8 cellular contexts compared by ENCODE assay signal in the genomic region with DNA sequence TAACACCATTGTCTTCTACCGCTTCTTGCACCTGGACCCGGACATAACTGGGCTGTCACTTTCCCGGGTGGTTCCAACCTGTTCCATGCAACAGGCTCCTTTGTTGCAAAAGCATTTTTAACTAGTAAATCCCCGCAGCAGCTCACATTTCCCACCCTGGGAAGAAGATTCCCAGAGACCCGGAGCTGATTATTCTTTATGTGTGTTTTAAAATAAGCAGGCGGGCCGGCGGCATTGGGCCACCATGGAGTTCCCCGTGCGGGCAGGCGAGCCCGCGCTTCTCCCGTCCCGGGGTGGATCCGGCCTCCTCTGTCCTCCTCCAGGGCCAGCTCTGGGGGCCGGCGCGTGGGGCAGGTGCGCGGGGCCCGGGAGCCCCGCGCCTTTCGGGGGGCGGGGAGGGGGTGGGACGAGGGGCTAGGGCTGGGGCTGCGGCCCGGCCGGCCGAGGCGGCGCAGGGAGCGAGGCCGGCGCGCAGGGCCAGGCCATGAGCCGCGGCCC. TPM values are rescaled to one million over a fixed set of nuclear protein-coding genes. Genes with fewer than 3 reads are reported as not detected.
A peak's percentile ranks its signal among the peaks of the same experiment; 100 is the strongest.
DNase-seq lines count a peak whose midpoint lies in the region; ATAC-seq lines count a peak whose summit lies in the region.

No MANE protein-coding gene starts in this region.

- H3K79me1 ChIP-seq in trophoblast cell (ENCODE audit: low read length) = peaks cover 15% of the 10 kb centered on the region

- H3K9ac ChIP-seq in trophoblast cell (ENCODE audit: low read length) = peak overlapping the region; percentile 18

- H3K79me2 ChIP-seq in trophoblast cell (ENCODE audit: control insufficient read depth, insufficient read depth, low read length, poor library complexity) = peaks cover 20% of the 10 kb centered on the region

- peak; percentile 31 for DNase-seq in activated CD4-positive, CD25-positive, alpha-beta regulatory T cell treated with anti-CD3 and anti-CD28 coated beads, Interleukin-2, amount 50 U/mL, for 72 hours
- DNase-seq in T-helper 17 cell = no peak
- peak; percentile 61 to 74 for DNase-seq in trophoblast cell
- no peak for DNase-seq in C1 segment of cervical spinal cord (lab: John Stamatoyannopoulos, UW)
- DNase-seq in NCI-H1930 (lab: John Stamatoyannopoulos, UW) = no peak
- no peak for DNase-seq in NCI-H2171 treated with DMSO at 0.1 percent for 48 hours (lab: John Stamatoyannopoulos, UW)

- peak overlapping the region; percentile 28 for H4K91ac ChIP-seq in trophoblast cell (ENCODE audit: low read depth, low read length)

- H3K36me3 Mint-ChIP-seq in T-helper 17 cell (ENCODE audit: low read depth) = no peaks in the 10 kb centered on the region

- H3K4me3 ChIP-seq in esophagus (ENCODE audit: low read depth in 1 of 2, low read length in 2 of 2) (peak overlapping the region; percentile 44 to 92), trophoblast cell (ENCODE audit: low read depth, low read length) (peak overlapping the region; percentile 88)

- no peak for ATAC-seq in activated CD4-positive, CD25-positive, alpha-beta regulatory T cell treated with anti-CD3 and anti-CD28 coated beads, Interleukin-2, amount 50 U/mL, for 24 hours
- no peak for ATAC-seq in T-helper 17 cell

- WGBS in esophagus, 2 donors = 1% methylated on average over 32 to 39 of the region's 39 CpGs
- no CpG with 5 or more reads among the region's 39 CpGs for WGBS in trophoblast cell (ENCODE audit: extremely low coverage, insufficient coverage, insufficient read length)

- H3K36me3 ChIP-seq in esophagus (ENCODE audit: control insufficient read depth in 2 of 2, insufficient read depth in 2 of 2, low read length in 1 of 2) = peaks cover 0 to 10% of the 10 kb centered on the region in 2 donors
- H3K36me3 ChIP-seq in trophoblast cell (ENCODE audit: control insufficient read depth in 1 of 2, insufficient read depth in 2 of 2, low read length in 2 of 2) = peaks cover 10 to 15% of the 10 kb centered on the region in 2 experiments

- no peak overlapping the region for H3K18ac ChIP-seq in trophoblast cell (ENCODE audit: low read length)

- H3K27me3 Mint-ChIP-seq in T-helper 17 cell = no peaks in the 10 kb centered on the region

- H3K27ac ChIP-seq in esophagus (ENCODE audit: low read depth in 2 of 2, low read length in 1 of 2) = peak overlapping the region; percentile 18 to 50
- no peak overlapping the region for H3K27ac ChIP-seq in trophoblast cell (ENCODE audit: low read depth, low read length)

- no peak overlapping the region for H4K8ac ChIP-seq in trophoblast cell (ENCODE audit: low read depth, low read length)

- H3K4me2 ChIP-seq in trophoblast cell (ENCODE audit: low read length) = peak overlapping the region; percentile 98

- H2BK12ac ChIP-seq in trophoblast cell (ENCODE audit: low read length) = no peak overlapping the region

- H2BK5ac ChIP-seq in trophoblast cell (ENCODE audit: low read depth, low read length, poor library complexity) = no peak overlapping the region

- H2AFZ ChIP-seq in trophoblast cell (ENCODE audit: insufficient read depth, low read length, poor library complexity) = no peak overlapping the region

- peak overlapping the region; percentile 77 for H3K27ac Mint-ChIP-seq in T-helper 17 cell

- no peak overlapping the region for H4K12ac ChIP-seq in trophoblast cell (ENCODE audit: low read depth, low read length)

- H2BK120ac ChIP-seq in trophoblast cell (ENCODE audit: insufficient read depth, low read length, poor library complexity) = no peak overlapping the region

- H3K4me3 Mint-ChIP-seq in T-helper 17 cell = peak overlapping the region; percentile 88

- H3K27me3 ChIP-seq in esophagus (ENCODE audit: control insufficient read depth in 1 of 2, insufficient read depth in 2 of 2, low read length in 2 of 2) (no peaks in the 10 kb centered on the region), trophoblast cell (ENCODE audit: insufficient read depth, low read length) (peaks cover 9% of the 10 kb centered on the region)

- peak overlapping the region; percentile 37 for H3K4ac ChIP-seq in trophoblast cell (ENCODE audit: low read depth, low read length)

- no peak overlapping the region for H3K14ac ChIP-seq in trophoblast cell (ENCODE audit: low read length)

- no peak overlapping the region for H3K23ac ChIP-seq in trophoblast cell (ENCODE audit: low read length)

- H2AK5ac ChIP-seq in trophoblast cell (ENCODE audit: low read length) = no peak overlapping the region

- H3K4me1 ChIP-seq in esophagus (ENCODE audit: control insufficient read depth in 2 of 2, insufficient read depth in 2 of 2, low read length in 1 of 2) (peaks cover 0 to 9% of the 10 kb centered on the region in 2 donors), trophoblast cell (ENCODE audit: control insufficient read depth in 1 of 2, insufficient read depth in 2 of 2, low read length in 2 of 2) (peaks cover 19% of the 10 kb centered on the region in 2 experiments)

- no peaks in the 10 kb centered on the region for H3K9me3 ChIP-seq in T-helper 17 cell (ENCODE audit: control insufficient read depth, low read length, poor library complexity, severe bottlenecking)
- no peaks in the 10 kb centered on the region for H3K9me3 ChIP-seq in esophagus (ENCODE audit: control insufficient read depth in 2 of 2, insufficient read depth in 1 of 2, low read depth in 1 of 2, low read length in 1 of 2)
- H3K9me3 ChIP-seq in trophoblast cell (ENCODE audit: insufficient read depth, low read depth, low read length) = no peaks in the 10 kb centered on the region

- H3K4me1 Mint-ChIP-seq in T-helper 17 cell = peaks cover 20% of the 10 kb centered on the region

RNA-seq across cellular contexts. Expression of gene CRAMP1, which starts 1.6 kb away (rescaled TPM):
- 10 to 100 TPM; 22.8 to 28.6 TPM for total RNA-seq in T-helper 17 cell
- polyA plus RNA-seq in esophagus = 10 to 100 TPM in 1 of 2 donors, 1 to 10 TPM in 1; 4.8 to 10.5 TPM
- polyA plus RNA-seq in trophoblast cell (2013) = 12.5 and 12.7 TPM in 2 replicates

RNA-seq across cellular contexts. Expression of gene IFT140, which starts 1.9 kb away (rescaled TPM):
- total RNA-seq in T-helper 17 cell = 1 to 10 TPM; 5.5 to 7.9 TPM
- polyA plus RNA-seq in esophagus = 1 to 10 TPM; 4.3 to 8.8 TPM
- polyA plus RNA-seq in trophoblast cell (2013) = 8.5 and 9.0 TPM in 2 replicates

Comparison
In these comparisons a context has a peak if more than half of its experiments do, and no peak if none do; other contexts are left out.
1. DNase-seq: peak in activated CD4-positive, CD25-positive, alpha-beta regulatory T cell treated with anti-CD3 and anti-CD28 coated beads, Interleukin-2, amount 50 U/mL, for 72 hours (single experiment) and trophoblast cell (2 of 2); none in T-helper 17 cell (0 of 3), C1 segment of cervical spinal cord (0 of 14), NCI-H1930 (0 of 2) and NCI-H2171 treated with DMSO at 0.1 percent for 48 hours (single experiment).